Comparison of ENCODE assay signal across 21 cellular contexts in genomic region chr5:64318175-64318574, GRCh38.
"Had no signal": no experiment of that assay in that cellular context is flagged by ENCODE, and none has a peak within 500 bp of the region (broad histone marks: within the 10 kb centered on the region; RNA-seq: fewer than 3 reads in every experiment).

No MANE protein-coding gene starts in this region.

- H3K4me3 ChIP-seq: adrenal gland, cardiac muscle cell, sigmoid colon, upper lobe of right lung had no signal

- H3K27me3 ChIP-seq: adrenal gland, cardiac muscle cell, sigmoid colon, upper lobe of right lung had no signal

- ATAC-seq: activated CD8-positive, alpha-beta T cell treated with anti-CD3 and anti-CD28 coated beads, Interleukin-2, amount 10 ng/mL, durations not matched to agents 7 days and 5 days; activated T-cell treated with anti-CD3 and anti-CD28 coated beads, Interleukin-2, amount 50 U/mL, for 4 hours; left lobe of liver; stimulated activated naive B cell treated with anti-CD40 and anti-IgM and Interleukin-4, amounts not matched to agents 10 μg/mL and 1 μg/mL and 100 μg/mL, for 72 hours; upper lobe of right lung had no signal

- DNase-seq: activated CD4-positive, alpha-beta T cell treated with anti-CD3 and anti-CD28 coated beads, Interleukin-2, amount 10 ng/mL, durations not matched to agents 7 days and 5 days; activated CD4-positive, CD25-positive, alpha-beta regulatory T cell; activated CD8-positive, alpha-beta T cell treated with anti-CD3 and anti-CD28 coated beads, Interleukin-2, amount 10 ng/mL, durations not matched to agents 7 days and 5 days; activated effector memory CD4-positive, alpha-beta T cell treated with Interleukin-2 at 50 U/mL for 16 hours; activated naive CD4-positive, alpha-beta T cell treated with anti-CD3 and anti-CD28 coated beads, Interleukin-2, amount 50 U/mL, for 16 hours; activated T-cell treated with anti-CD3 and anti-CD28 coated beads, Interleukin-2, amount 50 U/mL, for 4 hours; adrenal gland; effector memory CD4-positive, alpha-beta T cell; foreskin melanocyte; hypothalamus; islet precursor cell; midbrain; sigmoid colon; stimulated activated naive B cell treated with anti-CD40 and anti-IgM and Interleukin-4, amounts not matched to agents 10 μg/mL and 1 μg/mL and 100 μg/mL, for 72 hours; T-helper 1 cell; T-helper 9 cell; upper lobe of right lung had no signal

- H3K9me3 ChIP-seq: adrenal gland, sigmoid colon, upper lobe of right lung had no signal

- H3K27me3 Mint-ChIP-seq: activated CD4-positive, alpha-beta T cell treated with anti-CD3 and anti-CD28 coated beads, Interleukin-2, amount 10 ng/mL, durations not matched to agents 7 days and 5 days; dendritic cell treated with granulocyte-macrophage colony-stimulating factor and Interleukin-4, amounts not matched to agents 40 ng/mL and 50 ng/mL, for 4 days; stimulated activated naive B cell treated with anti-CD40 and anti-IgM and Interleukin-4, amounts not matched to agents 10 μg/mL and 1 μg/mL and 100 μg/mL, for 72 hours had no signal

- H3K9me3 Mint-ChIP-seq: activated CD4-positive, alpha-beta T cell treated with anti-CD3 and anti-CD28 coated beads, Interleukin-2, amount 10 ng/mL, durations not matched to agents 7 days and 5 days; activated T-cell treated with anti-CD3 and anti-CD28 coated beads, Interleukin-2, amount 50 U/mL, for 4 hours; dendritic cell treated with granulocyte-macrophage colony-stimulating factor and Interleukin-4, amounts not matched to agents 40 ng/mL and 50 ng/mL, for 4 days; nephron; stimulated activated naive B cell treated with anti-CD40 and anti-IgM and Interleukin-4, amounts not matched to agents 10 μg/mL and 1 μg/mL and 100 μg/mL, for 72 hours had no signal

- H3K4me3 Mint-ChIP-seq: activated CD4-positive, alpha-beta T cell treated with anti-CD3 and anti-CD28 coated beads, Interleukin-2, amount 10 ng/mL, durations not matched to agents 7 days and 5 days; activated CD8-positive, alpha-beta T cell treated with anti-CD3 and anti-CD28 coated beads, Interleukin-2, amount 10 ng/mL, durations not matched to agents 7 days and 5 days; activated T-cell treated with anti-CD3 and anti-CD28 coated beads, Interleukin-2, amount 50 U/mL, for 4 hours; dendritic cell treated with granulocyte-macrophage colony-stimulating factor and Interleukin-4, amounts not matched to agents 40 ng/mL and 50 ng/mL, for 4 days; nephron; stimulated activated naive B cell treated with anti-CD40 and anti-IgM and Interleukin-4, amounts not matched to agents 10 μg/mL and 1 μg/mL and 100 μg/mL, for 72 hours had no signal

- H3K27ac Mint-ChIP-seq: activated CD4-positive, alpha-beta T cell treated with anti-CD3 and anti-CD28 coated beads, Interleukin-2, amount 10 ng/mL, durations not matched to agents 7 days and 5 days; activated CD8-positive, alpha-beta T cell treated with anti-CD3 and anti-CD28 coated beads, Interleukin-2, amount 10 ng/mL, durations not matched to agents 7 days and 5 days; dendritic cell treated with granulocyte-macrophage colony-stimulating factor and Interleukin-4, amounts not matched to agents 40 ng/mL and 50 ng/mL, for 4 days; nephron; stimulated activated naive B cell treated with anti-CD40 and anti-IgM and Interleukin-4, amounts not matched to agents 10 μg/mL and 1 μg/mL and 100 μg/mL, for 72 hours had no signal

- H3K4me1 Mint-ChIP-seq: activated CD4-positive, alpha-beta T cell treated with anti-CD3 and anti-CD28 coated beads, Interleukin-2, amount 10 ng/mL, durations not matched to agents 7 days and 5 days; nephron; stimulated activated naive B cell treated with anti-CD40 and anti-IgM and Interleukin-4, amounts not matched to agents 10 μg/mL and 1 μg/mL and 100 μg/mL, for 72 hours had no signal

- H3K36me3 Mint-ChIP-seq: stimulated activated naive B cell treated with anti-CD40 and anti-IgM and Interleukin-4, amounts not matched to agents 10 μg/mL and 1 μg/mL and 100 μg/mL, for 72 hours had no signal

- H3K36me3 ChIP-seq: adrenal gland, cardiac muscle cell, sigmoid colon, upper lobe of right lung had no signal

- H3K27ac ChIP-seq: adrenal gland, cardiac muscle cell, sigmoid colon, upper lobe of right lung had no signal

- H3K4me1 ChIP-seq: sigmoid colon, upper lobe of right lung had no signal
